ENCODE assay signal across 10 cellular contexts in genomic region chr20:44618318-44618731, GRCh38. TPM values are rescaled to one million over a fixed set of nuclear protein-coding genes. Genes with fewer than 3 reads are reported as not detected.
DNase-seq lines count a peak whose midpoint lies in the region; ATAC-seq, FAIRE-seq and TF ChIP-seq lines count a peak whose summit lies in the region.
"Had no signal": no experiment of that assay in that cellular context is flagged by ENCODE, and none has a peak within 500 bp of the region (broad histone marks: within the 10 kb centered on the region; RNA-seq: fewer than 3 reads in every experiment).

No MANE protein-coding gene starts in this region.

- peak overlapping the region in 58 of 59 donors; percentile 15 to 100 (median 97) for H3K27ac ChIP-seq in dorsolateral prefrontal cortex
- H3K27ac ChIP-seq: VCaP had no signal

- no peaks in the 10 kb centered on the region for H3K27me3 ChIP-seq in dorsolateral prefrontal cortex

- TF ChIP-seq CTCF in dorsolateral prefrontal cortex (IDR thresholded peaks at IDR 0.05 in 54 of 56, conservative IDR thresholded peaks at IDR 0.05 in 2 of 56; ENCODE audit: low read depth in 1 of 56, partially characterized antibody in 56 of 56), result no peak

- DNase-seq in GM18507 (ENCODE audit: extremely low spot score, insufficient read length, low read depth), result no peak
- DNase-seq in activated CD4-positive, alpha-beta T cell treated with anti-CD3 and anti-CD28 coated beads for 48 hours, result peak; percentile 38
- peak in 1 of 10 donors; percentile 48 for DNase-seq in dorsolateral prefrontal cortex
- peak; percentile 42 for DNase-seq in stimulated activated CD4-positive, alpha-beta T cell treated with anti-CD3 and anti-CD28 coated beads, Interleukin-4, amount 100 ng/mL, for 1 hour
- no peak for DNase-seq in NCI-H510A (lab: John Stamatoyannopoulos, UW)
- no peak for DNase-seq in DMS153 (lab: John Stamatoyannopoulos, UW)

- peak; percentile 33 for FAIRE-seq in GM18507 (lab: Jason Lieb, UNC)
- FAIRE-seq: D721Med had no signal

- intact Hi-C loops in dorsolateral prefrontal cortex (cut with DNase I), result no loop called here

- no peak overlapping the region for H3K4me3 ChIP-seq in dorsolateral prefrontal cortex

- ATAC-seq in GM18511 (IDR thresholded peaks at IDR 0.05; ENCODE audit: unreplicated experiment), result no peak
- ATAC-seq in GM18870 (IDR thresholded peaks at IDR 0.05; ENCODE audit: unreplicated experiment), result no peak

RNA-seq across cellular contexts. Expression of gene ADA, which starts 33.2 kb away (rescaled TPM):
- total RNA-seq in dorsolateral prefrontal cortex, result 10 to 100 TPM in 23 of 120 experiments, 1 to 10 TPM in 97; 1.9 to 18.9 (median 6.6) TPM

RNA-seq across cellular contexts. Expression of gene PKIG, which starts 35.9 kb away (rescaled TPM):
- total RNA-seq in dorsolateral prefrontal cortex, result 100 to 1,000 TPM in 6 of 120 experiments, 10 to 100 TPM in 114; 35.0 to 115 (median 72.9) TPM

Comparison
In these comparisons a context has a peak if more than half of its experiments do, and no peak if none do; other contexts are left out.
1. DNase-seq: peak in activated CD4-positive, alpha-beta T cell treated with anti-CD3 and anti-CD28 coated beads for 48 hours (single experiment) and stimulated activated CD4-positive, alpha-beta T cell treated with anti-CD3 and anti-CD28 coated beads, Interleukin-4, amount 100 ng/mL, for 1 hour (single experiment); none in GM18507 (single experiment), NCI-H510A (single experiment) and DMS153 (single experiment).